28 cellular contexts compared by ENCODE assay signal in the genomic region with DNA sequence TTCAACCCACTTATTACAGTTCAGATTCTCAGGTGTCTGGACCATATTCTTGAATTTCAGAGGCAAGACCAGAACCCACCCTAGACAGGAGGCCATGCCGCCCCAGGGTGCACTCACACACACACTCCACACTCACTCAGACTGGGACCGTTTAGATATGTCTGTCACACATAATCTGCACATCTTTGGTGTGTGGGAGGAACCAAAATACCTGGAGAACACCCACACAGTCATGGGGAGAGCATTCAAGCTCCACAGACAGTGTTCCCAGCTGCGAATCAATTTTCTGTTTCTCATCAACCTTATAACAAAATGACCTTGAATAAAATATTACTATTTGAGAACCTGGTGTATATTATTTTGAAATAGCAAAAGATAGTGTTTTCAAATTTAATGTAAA.
A peak's percentile ranks its signal among the peaks of the same experiment; 100 is the strongest.
DNase-seq lines count a peak whose midpoint lies in the region; ATAC-seq, FAIRE-seq and TF ChIP-seq lines count a peak whose summit lies in the region.
"Had no signal": no experiment of that assay in that cellular context is flagged by ENCODE, and none has a peak within 500 bp of the region (broad histone marks: within the 10 kb centered on the region; RNA-seq: fewer than 3 reads in every experiment).

No MANE protein-coding gene starts in this region.

- H3K4me2 ChIP-seq in OCI-LY1 (ENCODE audit: low read length): no peak overlapping the region
- H3K4me2 ChIP-seq: BLaER1 had no signal

- no peak overlapping the region for H3K4me3 Mint-ChIP-seq in nephron progenitor cell
- no peak overlapping the region for H3K4me3 Mint-ChIP-seq in WTC11
- H3K4me3 Mint-ChIP-seq: CD14-positive monocyte; CD4-positive, alpha-beta memory T cell; CD4-positive, CD25-positive, alpha-beta regulatory T cell; CD8-positive, alpha-beta memory T cell had no signal

- no peak overlapping the region for H3K27ac ChIP-seq in OCI-LY1 (ENCODE audit: low read depth, low read length, poor library complexity, severe bottlenecking)
- no peak overlapping the region for H3K27ac ChIP-seq in suprapubic skin
- H3K27ac ChIP-seq: BLaER1 had no signal

- no peaks in the 10 kb centered on the region for H4K20me1 ChIP-seq in OCI-LY1 (ENCODE audit: insufficient read depth, low read length)
- H4K20me1 ChIP-seq: BLaER1 had no signal

- no peaks in the 10 kb centered on the region for H3K9me2 ChIP-seq in OCI-LY1 (ENCODE audit: low read depth, low read length)

- FAIRE-seq in HTR-8/SVneo (lab: Jason Lieb, UNC): no peak
- FAIRE-seq: A204.1, GM12878, GM12892, GM18507 had no signal

- H3K4me3 ChIP-seq in OCI-LY1 (ENCODE audit: low read depth, low read length, poor library complexity, severe bottlenecking): no peak overlapping the region
- H3K4me3 ChIP-seq in suprapubic skin: no peak overlapping the region
- H3K4me3 ChIP-seq: BLaER1, GM12878 had no signal

- H3K9me3 Mint-ChIP-seq in nephron progenitor cell (no peaks in the 10 kb centered on the region), WTC11 (no peaks in the 10 kb centered on the region)

- H3K27me3 ChIP-seq in OCI-LY1 (ENCODE audit: insufficient read depth, low read length) (no peaks in the 10 kb centered on the region), suprapubic skin (no peaks in the 10 kb centered on the region)
- H3K27me3 ChIP-seq: BE2C, BLaER1 had no signal

- no peak for TF ChIP-seq EP300 in suprapubic skin (IDR thresholded peaks at IDR 0.05)

- no peak for TF ChIP-seq POLR2A in suprapubic skin (IDR thresholded peaks at IDR 0.05)

- CTCF ChIA-PET in WTC11 (lab: Charles Lee): no interaction called here

- H3K9ac ChIP-seq in OCI-LY1 (ENCODE audit: low read length): no peak overlapping the region
- H3K9ac ChIP-seq: BLaER1 had no signal

- H3K27ac Mint-ChIP-seq in nephron progenitor cell (peak overlapping the region; percentile 89), WTC11 (no peak overlapping the region)
- H3K27ac Mint-ChIP-seq: CD14-positive monocyte; CD4-positive, alpha-beta memory T cell; CD4-positive, CD25-positive, alpha-beta regulatory T cell; CD8-positive, alpha-beta memory T cell had no signal

- no peaks in the 10 kb centered on the region for H3F3A ChIP-seq in OCI-LY1 (ENCODE audit: insufficient read depth, low read length)

- H3K4me1 Mint-ChIP-seq in nephron progenitor cell: no peaks in the 10 kb centered on the region
- H3K4me1 Mint-ChIP-seq in WTC11: peaks cover 5% of the 10 kb centered on the region; the same call in 1 of the 2 replicates
- H3K4me1 Mint-ChIP-seq: CD14-positive monocyte; CD4-positive, alpha-beta memory T cell; CD4-positive, CD25-positive, alpha-beta regulatory T cell; CD8-positive, alpha-beta memory T cell had no signal

- ATAC-seq in WTC11: no peak
- ATAC-seq in HG03097 (IDR thresholded peaks at IDR 0.05; ENCODE audit: low FRiP score, unreplicated experiment): no peak
- ATAC-seq: GM12878 had no signal

- TF ChIP-seq CTCF in OCI-LY1 (IDR thresholded peaks at IDR 0.05; ENCODE audit: low read length) (no peak), nephron progenitor cell (IDR thresholded peaks at IDR 0.05) (no peak), suprapubic skin (IDR thresholded peaks at IDR 0.05) (no peak), WTC11 (IDR thresholded peaks at IDR 0.05) (no peak)

- H2AFZ ChIP-seq in OCI-LY1 (ENCODE audit: low read length): peak overlapping the region; percentile 10; the same call in 1 of the 2 replicates

- H3K4me1 ChIP-seq in OCI-LY1 (ENCODE audit: insufficient read depth, low read length, severe bottlenecking) (no peaks in the 10 kb centered on the region), suprapubic skin (no peaks in the 10 kb centered on the region)
- H3K4me1 ChIP-seq: BE2C, BLaER1 had no signal

- H3K36me3 Mint-ChIP-seq in nephron progenitor cell (ENCODE audit: low read depth) (no peaks in the 10 kb centered on the region), WTC11 (no peaks in the 10 kb centered on the region)
- H3K36me3 Mint-ChIP-seq: CD14-positive monocyte; CD4-positive, alpha-beta memory T cell; CD4-positive, CD25-positive, alpha-beta regulatory T cell; CD8-positive, alpha-beta memory T cell had no signal

- H3K36me3 ChIP-seq in OCI-LY1 (ENCODE audit: insufficient read depth, low read length) (no peaks in the 10 kb centered on the region), suprapubic skin (no peaks in the 10 kb centered on the region)
- H3K36me3 ChIP-seq: BE2C, BLaER1 had no signal

- WGBS in suprapubic skin: 66% methylated on average over 3 of the region's 3 CpGs

- DNase-seq in nephron progenitor cell: no peak
- peak; percentile 2 for DNase-seq in putamen (ENCODE audit: low spot score)
- DNase-seq in suprapubic skin (ENCODE audit: low spot score in 2 of 2): no peak
- DNase-seq in WTC11 (ENCODE audit: low spot score): no peak
- DNase-seq in HTR-8/SVneo (ENCODE audit: insufficient read length, low spot score): no peak
- DNase-seq: 8988T; ACHN; BE2C; C1 segment of cervical spinal cord; CD4-positive, CD25-positive, alpha-beta regulatory T cell; CD8-positive, alpha-beta memory T cell; COR-L47; DMS 273 treated with DMSO at 0.1 percent for 48 hours; DMS153; DMS53; DMS79; DND-41; EL; GDM1 had no signal

- H3K27me3 Mint-ChIP-seq in nephron progenitor cell (ENCODE audit: low read depth, poor library complexity) (no peaks in the 10 kb centered on the region), WTC11 (ENCODE audit: low read depth) (no peaks in the 10 kb centered on the region)
- H3K27me3 Mint-ChIP-seq: CD4-positive, alpha-beta memory T cell; CD4-positive, CD25-positive, alpha-beta regulatory T cell; CD8-positive, alpha-beta memory T cell had no signal

- H3K9me3 ChIP-seq in OCI-LY1 (ENCODE audit: low read length): peaks cover 5% of the 10 kb centered on the region
- no peaks in the 10 kb centered on the region for H3K9me3 ChIP-seq in suprapubic skin
- H3K9me3 ChIP-seq: BE2C, BLaER1 had no signal

- no peaks in the 10 kb centered on the region for H3K79me2 ChIP-seq in OCI-LY1 (ENCODE audit: insufficient read depth, low read length)

- POLR2A ChIA-PET in WTC11 (lab: Charles Lee): no interaction called here

TF ChIP-seq in WTC11, 78 proteins besides CTCF, POLR2A, EP300 and RAD21:
- no peak for TF ChIP-seq TCF7 (CRISPR knock-in tag; IDR thresholded peaks at IDR 0.05; ENCODE audit: low read depth)
- TF ChIP-seq, protein P1, sequence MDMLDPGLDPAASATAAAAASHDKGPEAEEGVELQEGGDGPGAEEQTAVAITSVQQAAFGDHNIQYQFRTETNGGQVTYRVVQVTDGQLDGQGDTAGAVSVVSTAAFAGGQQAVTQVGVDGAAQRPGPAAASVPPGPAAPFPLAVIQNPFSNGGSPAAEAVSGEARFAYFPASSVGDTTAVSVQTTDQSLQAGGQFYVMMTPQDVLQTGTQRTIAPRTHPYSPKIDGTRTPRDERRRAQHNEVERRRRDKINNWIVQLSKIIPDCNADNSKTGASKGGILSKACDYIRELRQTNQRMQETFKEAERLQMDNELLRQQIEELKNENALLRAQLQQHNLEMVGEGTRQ (CRISPR knock-in tag; IDR thresholded peaks at IDR 0.05): no peak
- TF ChIP-seq ZNF263 (CRISPR knock-in tag; IDR thresholded peaks at IDR 0.05; ENCODE audit: low read depth): no peak
- TF ChIP-seq TP53 (CRISPR knock-in tag; IDR thresholded peaks at IDR 0.05): no peak
- no peak for TF ChIP-seq IRF2 (CRISPR knock-in tag; IDR thresholded peaks at IDR 0.05; ENCODE audit: borderline replicate concordance, low read depth)
- TF ChIP-seq, protein P2, sequence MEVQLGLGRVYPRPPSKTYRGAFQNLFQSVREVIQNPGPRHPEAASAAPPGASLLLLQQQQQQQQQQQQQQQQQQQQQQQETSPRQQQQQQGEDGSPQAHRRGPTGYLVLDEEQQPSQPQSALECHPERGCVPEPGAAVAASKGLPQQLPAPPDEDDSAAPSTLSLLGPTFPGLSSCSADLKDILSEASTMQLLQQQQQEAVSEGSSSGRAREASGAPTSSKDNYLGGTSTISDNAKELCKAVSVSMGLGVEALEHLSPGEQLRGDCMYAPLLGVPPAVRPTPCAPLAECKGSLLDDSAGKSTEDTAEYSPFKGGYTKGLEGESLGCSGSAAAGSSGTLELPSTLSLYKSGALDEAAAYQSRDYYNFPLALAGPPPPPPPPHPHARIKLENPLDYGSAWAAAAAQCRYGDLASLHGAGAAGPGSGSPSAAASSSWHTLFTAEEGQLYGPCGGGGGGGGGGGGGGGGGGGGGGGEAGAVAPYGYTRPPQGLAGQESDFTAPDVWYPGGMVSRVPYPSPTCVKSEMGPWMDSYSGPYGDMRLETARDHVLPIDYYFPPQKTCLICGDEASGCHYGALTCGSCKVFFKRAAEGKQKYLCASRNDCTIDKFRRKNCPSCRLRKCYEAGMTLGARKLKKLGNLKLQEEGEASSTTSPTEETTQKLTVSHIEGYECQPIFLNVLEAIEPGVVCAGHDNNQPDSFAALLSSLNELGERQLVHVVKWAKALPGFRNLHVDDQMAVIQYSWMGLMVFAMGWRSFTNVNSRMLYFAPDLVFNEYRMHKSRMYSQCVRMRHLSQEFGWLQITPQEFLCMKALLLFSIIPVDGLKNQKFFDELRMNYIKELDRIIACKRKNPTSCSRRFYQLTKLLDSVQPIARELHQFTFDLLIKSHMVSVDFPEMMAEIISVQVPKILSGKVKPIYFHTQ (CRISPR knock-in tag; IDR thresholded peaks at IDR 0.05): no peak
